12 cellular contexts compared by ENCODE assay signal in genomic region chr1:201465698-201466290, GRCh38. TPM values are rescaled to one million over a fixed set of nuclear protein-coding genes. Genes with fewer than 3 reads are reported as not detected.
DNase-seq lines count a peak whose midpoint lies in the region; ATAC-seq, FAIRE-seq and TF ChIP-seq lines count a peak whose summit lies in the region.
"Had no signal": no experiment of that assay in that cellular context is flagged by ENCODE, and none has a peak within 500 bp of the region (broad histone marks: within the 10 kb centered on the region; RNA-seq: fewer than 3 reads in every experiment).

No MANE protein-coding gene starts in this region.

- no peak for TF ChIP-seq POLR2A in body of pancreas (IDR thresholded peaks at IDR 0.05)

- peaks cover 13% of the 10 kb centered on the region for H3K36me3 ChIP-seq in astrocyte (ENCODE audit: insufficient read depth, low read length)
- H3K36me3 ChIP-seq in body of pancreas (replicated peaks in 1 of 2; ENCODE audit: insufficient read depth in 1 of 2, low read depth in 2 of 2): no peaks in the 10 kb centered on the region

- no peaks in the 10 kb centered on the region for H3K9me3 Mint-ChIP-seq in astrocyte (ENCODE audit: unreplicated experiment)
- H3K9me3 Mint-ChIP-seq: IgD-negative memory B cell had no signal

- intact Hi-C loops in body of pancreas (cut with DNase I): no loop called here

- H3K4me2 ChIP-seq in astrocyte (ENCODE audit: low read length): peak overlapping the region; percentile 99

- peak overlapping the region; percentile 97 for H3K9ac ChIP-seq in astrocyte (ENCODE audit: low read length)

- peaks cover 36% of the 10 kb centered on the region for H4K20me1 ChIP-seq in astrocyte (ENCODE audit: insufficient read depth, low read length)

- H3K9me3 ChIP-seq in astrocyte (ENCODE audit: insufficient read depth, low read depth, low read length) (no peaks in the 10 kb centered on the region), body of pancreas (no peaks in the 10 kb centered on the region)

- peak overlapping the region; percentile 99 for H3K4me3 Mint-ChIP-seq in astrocyte (ENCODE audit: unreplicated experiment)
- H3K4me3 Mint-ChIP-seq: IgD-negative memory B cell had no signal

- ATAC-seq in GM19328 (IDR thresholded peaks at IDR 0.05; ENCODE audit: unreplicated experiment) (no peak), body of pancreas (no peak)

- peaks cover 50% of the 10 kb centered on the region for H3K79me2 ChIP-seq in astrocyte (ENCODE audit: insufficient read depth, low read length)

- H2AFZ ChIP-seq in astrocyte (ENCODE audit: low read depth, low read length): no peak overlapping the region

- H3K27ac ChIP-seq in astrocyte (ENCODE audit: low read depth, low read length) (no peak overlapping the region), body of pancreas (no peak overlapping the region)
- H3K27ac ChIP-seq: C4-2B had no signal

- H3K36me3 Mint-ChIP-seq in astrocyte (ENCODE audit: low read depth, unreplicated experiment): peaks cover 13% of the 10 kb centered on the region
- H3K36me3 Mint-ChIP-seq: IgD-negative memory B cell had no signal

- WGBS in body of pancreas, 2 donors: 85 to 95% methylated on average over 7 to 9 of the region's 9 CpGs

- peak overlapping the region; percentile 99 for H3K4me3 ChIP-seq in AG10803 (ENCODE audit: low read length)
- H3K4me3 ChIP-seq in astrocyte (ENCODE audit: insufficient read depth, low read depth, low read length): peak overlapping the region; percentile 96
- peak overlapping the region; percentile 94 to 99 for H3K4me3 ChIP-seq in foreskin fibroblast (ENCODE audit: low read depth in 1 of 2, low read length in 2 of 2)
- H3K4me3 ChIP-seq in skeletal muscle cell (ENCODE audit: low read depth, low read length): peak overlapping the region; percentile 91
- H3K4me3 ChIP-seq in body of pancreas: no peak overlapping the region

- no peaks in the 10 kb centered on the region for H3K27me3 Mint-ChIP-seq in astrocyte (ENCODE audit: low read depth, unreplicated experiment)

- peaks cover 49% of the 10 kb centered on the region for H3K4me1 Mint-ChIP-seq in astrocyte (ENCODE audit: low read depth, unreplicated experiment)

- H3K4me1 ChIP-seq in astrocyte (ENCODE audit: insufficient read depth, low read length) (peaks cover 50% of the 10 kb centered on the region), body of pancreas (peaks cover 43% of the 10 kb centered on the region)

- no peak for DNase-seq in AG10803 (ENCODE audit: low read depth)
- no peak for DNase-seq in astrocyte (ENCODE audit: low read depth)
- no peak for DNase-seq in foreskin fibroblast
- no peak for DNase-seq in skeletal muscle cell (ENCODE audit: low read depth)
- no peak for DNase-seq in DMS114 treated with DMSO at 0.1 percent for 48 hours (lab: John Stamatoyannopoulos, UW; ENCODE audit: unreplicated experiment)
- no peak for DNase-seq in body of pancreas
- DNase-seq in Kasumi-1 (lab: John Stamatoyannopoulos, UW): no peak
- DNase-seq: NCI-H2107, small intestine had no signal

- TF ChIP-seq CTCF in AG10803 (conservative IDR thresholded peaks at IDR 0.05; ENCODE audit: low read length) (no peak), astrocyte (IDR thresholded peaks at IDR 0.05; ENCODE audit: insufficient read depth, low read depth, low read length) (no peak), foreskin fibroblast (IDR thresholded peaks at IDR 0.05; ENCODE audit: low read depth, low read length) (no peak), body of pancreas (IDR thresholded peaks at IDR 0.05) (no peak)

- H3K27ac Mint-ChIP-seq in astrocyte (ENCODE audit: unreplicated experiment): peak overlapping the region; percentile 26

- no peak for FAIRE-seq in astrocyte (lab: Jason Lieb, UNC)
- FAIRE-seq: small intestine had no signal

- H3K27me3 ChIP-seq in astrocyte (ENCODE audit: insufficient read depth, low read length) (no peaks in the 10 kb centered on the region), body of pancreas (no peaks in the 10 kb centered on the region)

RNA-seq across cellular contexts. Expression of gene PHLDA3, which starts 3.2 kb away (rescaled TPM):
- 150 and 152 TPM in 2 replicates for total RNA-seq in astrocyte
- total RNA-seq in body of pancreas: 10 to 100 TPM; 25.2 to 48.8 TPM

RNA-seq across cellular contexts. Expression of gene CSRP1, which starts 41.1 kb away (rescaled TPM):
- total RNA-seq in astrocyte: 289 and 317 TPM in 2 replicates
- total RNA-seq in body of pancreas: 100 to 1,000 TPM; 127 to 245 TPM

RNA-seq across cellular contexts. Expression of gene TNNI1, which starts 44.3 kb away (rescaled TPM):
- 3.0 and 3.2 TPM in 2 replicates for total RNA-seq in astrocyte
- not detected for total RNA-seq in body of pancreas

Comparison
In these comparisons a context has a peak if more than half of its experiments do, and no peak if none do; other contexts are left out.
1. H3K4me3 ChIP-seq: peak in AG10803 (single experiment), astrocyte (single experiment), foreskin fibroblast (2 of 2) and skeletal muscle cell (single experiment); none in body of pancreas (0 of 2).